23 cellular contexts compared by ENCODE assay signal in genomic region chr12:80794506-80794905, GRCh38.
"Had no signal": no experiment of that assay in that cellular context is flagged by ENCODE, and none has a peak within 500 bp of the region (broad histone marks: within the 10 kb centered on the region; RNA-seq: fewer than 3 reads in every experiment).

No MANE protein-coding gene starts in this region.

- DNase-seq: activated CD4-positive, alpha-beta T cell treated with anti-CD3 and anti-CD28 coated beads, Interleukin-2, amount 10 ng/mL, durations not matched to agents 7 days and 5 days; activated CD8-positive, alpha-beta T cell treated with anti-CD3 and anti-CD28 coated beads, Interleukin-2, amount 10 ng/mL, durations not matched to agents 7 days and 5 days; activated naive CD4-positive, alpha-beta T cell treated with anti-CD3 and anti-CD28 coated beads, Interleukin-2, amount 10 ng/mL, durations not matched to agents 7 days and 5 days; activated naive CD8-positive, alpha-beta T cell treated with anti-CD3 and anti-CD28 coated beads, Interleukin-2, amount 50 U/mL, for 24 hours; activated T-cell treated with anti-CD3 and anti-CD28 coated beads, Interleukin-2, amount 50 U/mL, for 24 hours; effector memory CD4-positive, alpha-beta T cell; esophagus squamous epithelium; foreskin fibroblast; left cardiac atrium; mesendoderm; naive thymus-derived CD8-positive, alpha-beta T cell; retina; spleen; stimulated activated CD4-positive, alpha-beta T cell treated with anti-CD3 and anti-CD28 coated beads, Interleukin-4, amount 100 ng/mL, for 4 hours; T1000; thyroid gland had no signal

- H2AFZ ChIP-seq: hepatocyte had no signal

- H3K4me1 Mint-ChIP-seq: activated CD4-positive, alpha-beta T cell treated with anti-CD3 and anti-CD28 coated beads, Interleukin-2, amount 10 ng/mL, durations not matched to agents 7 days and 5 days; activated naive CD4-positive, alpha-beta T cell treated with anti-CD3 and anti-CD28 coated beads, Interleukin-2, amount 10 ng/mL, durations not matched to agents 7 days and 5 days; activated naive CD8-positive, alpha-beta T cell treated with anti-CD3 and anti-CD28 coated beads, Interleukin-2, amount 50 U/mL, for 24 hours; naive thymus-derived CD8-positive, alpha-beta T cell; stimulated activated memory B cell treated with anti-CD40 and anti-IgM and Interleukin-4, amounts not matched to agents 10 μg/mL and 1 μg/mL and 100 μg/mL, for 72 hours had no signal

- H3K27ac Mint-ChIP-seq: activated CD4-positive, alpha-beta T cell treated with anti-CD3 and anti-CD28 coated beads, Interleukin-2, amount 10 ng/mL, durations not matched to agents 7 days and 5 days; activated CD8-positive, alpha-beta T cell treated with anti-CD3 and anti-CD28 coated beads, Interleukin-2, amount 10 ng/mL, durations not matched to agents 7 days and 5 days; activated naive CD4-positive, alpha-beta T cell treated with anti-CD3 and anti-CD28 coated beads, Interleukin-2, amount 10 ng/mL, durations not matched to agents 7 days and 5 days; activated naive CD8-positive, alpha-beta T cell treated with anti-CD3 and anti-CD28 coated beads, Interleukin-2, amount 50 U/mL, for 24 hours; activated T-cell treated with anti-CD3 and anti-CD28 coated beads, Interleukin-2, amount 50 U/mL, for 24 hours; activated T-helper 2 cell treated with anti-CD3 and anti-CD28 coated beads, Interferon-gamma antibody, Interleukin-2, Interleukin-4, amounts not matched to agents 10 μg/mL and 5 μg/mL and 100 μg/mL, durations not matched to agents 14 hours and 24 hours and 36 hours; naive thymus-derived CD8-positive, alpha-beta T cell; stimulated activated memory B cell treated with anti-CD40 and anti-IgM and Interleukin-4, amounts not matched to agents 10 μg/mL and 1 μg/mL and 100 μg/mL, for 72 hours had no signal

- H3K4me3 Mint-ChIP-seq: activated CD4-positive, alpha-beta T cell treated with anti-CD3 and anti-CD28 coated beads, Interleukin-2, amount 10 ng/mL, durations not matched to agents 7 days and 5 days; activated CD8-positive, alpha-beta T cell treated with anti-CD3 and anti-CD28 coated beads, Interleukin-2, amount 10 ng/mL, durations not matched to agents 7 days and 5 days; activated naive CD4-positive, alpha-beta T cell treated with anti-CD3 and anti-CD28 coated beads, Interleukin-2, amount 10 ng/mL, durations not matched to agents 7 days and 5 days; activated naive CD8-positive, alpha-beta T cell treated with anti-CD3 and anti-CD28 coated beads, Interleukin-2, amount 50 U/mL, for 24 hours; activated T-cell treated with anti-CD3 and anti-CD28 coated beads, Interleukin-2, amount 50 U/mL, for 24 hours; naive thymus-derived CD8-positive, alpha-beta T cell; stimulated activated memory B cell treated with anti-CD40 and anti-IgM and Interleukin-4, amounts not matched to agents 10 μg/mL and 1 μg/mL and 100 μg/mL, for 72 hours had no signal

- H3K36me3 Mint-ChIP-seq: activated naive CD4-positive, alpha-beta T cell treated with anti-CD3 and anti-CD28 coated beads, Interleukin-2, amount 10 ng/mL, durations not matched to agents 7 days and 5 days; naive thymus-derived CD8-positive, alpha-beta T cell; stimulated activated memory B cell treated with anti-CD40 and anti-IgM and Interleukin-4, amounts not matched to agents 10 μg/mL and 1 μg/mL and 100 μg/mL, for 72 hours had no signal

- H3K27ac ChIP-seq: ascending aorta, breast epithelium, coronary artery, esophagus squamous epithelium, hepatocyte, spleen, thyroid gland had no signal

- H3K4me1 ChIP-seq: ascending aorta, breast epithelium, esophagus squamous epithelium, spleen, thyroid gland had no signal

- H3K79me2 ChIP-seq: hepatocyte had no signal

- ATAC-seq: activated CD4-positive, CD25-positive, alpha-beta regulatory T cell treated with anti-CD3 and anti-CD28 coated beads, Interleukin-2, amount 50 U/mL, for 24 hours; activated CD8-positive, alpha-beta T cell treated with anti-CD3 and anti-CD28 coated beads, Interleukin-2, amount 10 ng/mL, durations not matched to agents 7 days and 5 days; activated naive CD8-positive, alpha-beta T cell treated with anti-CD3 and anti-CD28 coated beads, Interleukin-2, amount 50 U/mL, for 24 hours; left cardiac atrium; naive thymus-derived CD8-positive, alpha-beta T cell; stimulated activated memory B cell treated with anti-CD40 and anti-IgM and Interleukin-4, amounts not matched to agents 10 μg/mL and 1 μg/mL and 100 μg/mL, for 72 hours had no signal

- H3K27me3 ChIP-seq: ascending aorta, breast epithelium, esophagus squamous epithelium, hepatocyte, spleen, thyroid gland had no signal

- H3K27me3 Mint-ChIP-seq: activated CD4-positive, alpha-beta T cell treated with anti-CD3 and anti-CD28 coated beads, Interleukin-2, amount 10 ng/mL, durations not matched to agents 7 days and 5 days; activated naive CD4-positive, alpha-beta T cell treated with anti-CD3 and anti-CD28 coated beads, Interleukin-2, amount 10 ng/mL, durations not matched to agents 7 days and 5 days; activated naive CD8-positive, alpha-beta T cell treated with anti-CD3 and anti-CD28 coated beads, Interleukin-2, amount 50 U/mL, for 24 hours; activated T-cell treated with anti-CD3 and anti-CD28 coated beads, Interleukin-2, amount 50 U/mL, for 24 hours; naive thymus-derived CD8-positive, alpha-beta T cell; stimulated activated memory B cell treated with anti-CD40 and anti-IgM and Interleukin-4, amounts not matched to agents 10 μg/mL and 1 μg/mL and 100 μg/mL, for 72 hours had no signal

- H3K9me3 ChIP-seq: ascending aorta, breast epithelium, esophagus squamous epithelium, spleen, thyroid gland had no signal

- H3K4me2 ChIP-seq: hepatocyte had no signal

- H3K9me3 Mint-ChIP-seq: activated CD4-positive, alpha-beta T cell treated with anti-CD3 and anti-CD28 coated beads, Interleukin-2, amount 10 ng/mL, durations not matched to agents 7 days and 5 days; activated naive CD4-positive, alpha-beta T cell treated with anti-CD3 and anti-CD28 coated beads, Interleukin-2, amount 10 ng/mL, durations not matched to agents 7 days and 5 days; activated T-helper 2 cell treated with anti-CD3 and anti-CD28 coated beads, Interferon-gamma antibody, Interleukin-2, Interleukin-4, amounts not matched to agents 10 μg/mL and 5 μg/mL and 100 μg/mL, durations not matched to agents 14 hours and 24 hours and 36 hours; naive thymus-derived CD8-positive, alpha-beta T cell; stimulated activated memory B cell treated with anti-CD40 and anti-IgM and Interleukin-4, amounts not matched to agents 10 μg/mL and 1 μg/mL and 100 μg/mL, for 72 hours had no signal
